In the genomic region with DNA sequence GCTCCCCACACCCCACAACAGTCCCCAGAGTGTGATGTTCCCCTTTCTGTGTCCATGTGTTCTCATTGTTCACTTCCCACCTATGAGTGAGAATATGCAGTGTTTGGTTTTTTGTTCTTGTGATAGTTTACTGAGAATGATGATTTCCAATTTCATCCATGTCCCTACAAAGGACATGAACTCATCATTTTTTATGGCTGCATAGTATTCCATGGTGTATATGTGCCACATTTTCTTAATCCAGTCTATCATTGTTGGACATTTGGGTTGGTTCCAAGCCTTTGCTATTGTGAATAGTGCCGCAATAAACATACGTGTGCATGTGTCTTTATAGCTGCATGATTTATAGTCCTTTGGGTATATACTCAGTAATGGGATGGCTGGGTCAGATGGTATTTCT, we compare ENCODE assay signal across 2 cellular contexts.
DNase-seq lines count a peak whose midpoint lies in the region; ATAC-seq, FAIRE-seq and TF ChIP-seq lines count a peak whose summit lies in the region.
"Not testable (repeated sequence)": the region's sequence is repeated elsewhere in the genome, so short reads cannot be mapped to it uniquely, and the experiment has no call there.

No MANE protein-coding gene starts in this region.

- not testable (repeated sequence) for ATAC-seq in K562

- not testable (repeated sequence) for H4K20me1 ChIP-seq in K562 (replicated peaks; ENCODE audit: control insufficient read depth, insufficient read depth, low read length)

- not testable (repeated sequence) for TF ChIP-seq RAD21 in K562 (CRISPR knock-in tag; conservative IDR thresholded peaks at IDR 0.05 in 1 of 2, IDR thresholded peaks at IDR 0.05 in 1 of 2)

- CTCF ChIA-PET in HEK293 (lab: Yijun Ruan, JAX); K562 (lab: Yijun Ruan, JAX; ENCODE audit: low intra/inter-chr PET ratio): not testable (repeated sequence)

- not testable (repeated sequence) for H3K9me3 ChIP-seq in HEK293 (ENCODE audit: control insufficient read depth, insufficient read depth, low read depth, low read length); K562 (replicated peaks; ENCODE audit: control insufficient read depth, insufficient read depth, low read depth, low read length)

- not testable (repeated sequence) for BruUV-seq in K562 (replicated peaks; lab: Mats Ljungman, UMichigan)

- WGBS in K562 (ENCODE audit: insufficient coverage, low coverage, missing lambda C conversion rate) = no CpG with 5 or more reads among the region's 2 CpGs

- not testable (repeated sequence) for DNase-seq in K562 (ENCODE audit: extremely low read depth in 1 of 4, low spot score in 3 of 4)

- H3K27ac ChIP-seq in HEK293 (ENCODE audit: extremely low read depth, low read depth, low read length); K562 (ENCODE audit: extremely low read depth, low read depth, low read length): not testable (repeated sequence)

- H3K36me3 ChIP-seq in HEK293 (ENCODE audit: control insufficient read depth in 2 of 2, insufficient read depth in 1 of 2, low read length in 2 of 2) (peaks cover 11 to 19% of the 10 kb centered on the region in 2 experiments), K562 (ENCODE audit: control insufficient read depth, insufficient read depth, low read length) (peaks cover 64% of the 10 kb centered on the region)

- TF ChIP-seq POLR2A in K562 (conservative IDR thresholded peaks at IDR 0.05) = not testable (repeated sequence)

- TF ChIP-seq EP300 in K562 (IDR thresholded peaks at IDR 0.05; ENCODE audit: low read length) = not testable (repeated sequence)

- H3K9ac ChIP-seq in K562 (ENCODE audit: insufficient read depth in 1 of 2, low read depth in 2 of 2, low read length in 2 of 2) = not testable (repeated sequence)

- not testable (repeated sequence) for FAIRE-seq in K562 (lab: Jason Lieb, UNC)

- not testable (repeated sequence) for H2AFZ ChIP-seq in K562 (ENCODE audit: low read depth, low read length)

- POLR2A ChIA-PET in HEK293 (lab: Yijun Ruan, JAX); K562 (lab: Yijun Ruan, JAX): not testable (repeated sequence)

- intact Hi-C loops in K562 (cut with micrococcal nuclease) = not testable (repeated sequence)

- not testable (repeated sequence) for H3K4me1 ChIP-seq in HEK293 (ENCODE audit: control insufficient read depth, insufficient read depth, low read length); K562 (replicated peaks in 1 of 2; ENCODE audit: control insufficient read depth in 2 of 2, insufficient read depth in 2 of 2, low read length in 2 of 2)

- in situ Hi-C loops in K562 (cut with MboI) = not testable (repeated sequence)

- H3K9me1 ChIP-seq in K562 (ENCODE audit: control insufficient read depth, insufficient read depth, low read length) = not testable (repeated sequence)

- not testable (repeated sequence) for H3K4me2 ChIP-seq in K562 (ENCODE audit: insufficient read depth, low read length)

- not testable (repeated sequence) for H3K79me2 ChIP-seq in K562 (ENCODE audit: control insufficient read depth, insufficient read depth, low read length)

- TF ChIP-seq CTCF in HEK293 (tag by site-specific recombination; IDR thresholded peaks at IDR 0.05); K562 (IDR thresholded peaks at IDR 0.05 in 2 of 3, conservative IDR thresholded peaks at IDR 0.05 in 1 of 3; ENCODE audit: insufficient read depth in 2 of 3, low read depth in 1 of 3, low read length in 3 of 3): not testable (repeated sequence)

- H3K4me3 ChIP-seq in HEK293 (ENCODE audit: low read depth, low read length); K562: not testable (repeated sequence)

- H3K27me3 ChIP-seq in K562 (ENCODE audit: control insufficient read depth in 2 of 2, insufficient read depth in 2 of 2, low read length in 2 of 2) = not testable (repeated sequence)

TF ChIP-seq in HEK293, 187 proteins besides CTCF, POLR2A, EP300 and RAD21:
- TF ChIP-seq ZNF146 (tag by site-specific recombination; IDR thresholded peaks at IDR 0.05) = peak; percentile 67
TF ChIP-seq in HEK293: peak in this region for 1; not testable (repeated sequence) for 186.

TF ChIP-seq in K562, 482 proteins besides CTCF, POLR2A, EP300 and RAD21:
- TF ChIP-seq BCOR (IDR thresholded peaks at IDR 0.05) = peak; percentile 65
